In the genomic region with DNA sequence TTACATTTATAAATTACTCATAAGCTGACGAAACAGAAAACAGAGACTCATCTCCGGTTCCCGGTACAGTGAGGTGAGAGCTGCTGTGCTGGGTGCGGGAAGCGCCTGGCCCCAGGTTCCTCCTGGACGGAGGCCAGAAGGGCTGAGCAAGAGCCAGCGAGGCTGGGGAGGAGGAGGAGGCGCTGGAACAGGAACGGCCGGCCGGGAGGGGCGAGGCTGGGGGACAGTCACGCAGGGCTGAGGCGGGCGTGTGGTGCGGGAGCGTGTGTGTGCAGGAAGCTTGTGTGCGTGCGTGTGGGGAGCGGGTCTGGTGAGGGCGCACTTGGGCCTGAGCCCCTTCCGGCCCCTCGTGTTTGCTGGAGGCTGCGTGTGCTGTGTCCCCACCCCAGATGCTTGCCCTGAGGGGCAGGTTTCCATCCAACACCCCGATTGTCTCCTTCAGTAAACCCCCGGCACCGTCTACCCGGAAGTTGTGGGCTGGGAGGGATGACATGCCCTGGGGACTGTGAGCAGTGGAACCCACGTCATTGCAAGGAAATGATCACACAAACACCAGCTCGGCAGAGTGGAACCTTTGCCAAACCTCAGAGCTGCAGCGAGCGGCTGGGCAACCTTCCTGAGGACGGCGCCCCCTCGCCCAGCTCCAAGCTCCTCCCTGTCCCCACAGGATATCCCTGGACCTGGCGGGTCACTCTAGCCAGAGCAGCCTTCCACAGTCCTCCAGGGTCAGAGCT, we compare ENCODE assay signal across 8 cellular contexts. TPM values are rescaled to one million over a fixed set of nuclear protein-coding genes. Genes with fewer than 3 reads are reported as not detected.
DNase-seq lines count a peak whose midpoint lies in the region; ATAC-seq, FAIRE-seq and TF ChIP-seq lines count a peak whose summit lies in the region.

No MANE protein-coding gene starts in this region.

- H3K27me3 ChIP-seq in CD4-positive, CD25-positive, alpha-beta regulatory T cell (ENCODE audit: control insufficient read depth, insufficient read depth, low read length): no peaks in the 10 kb centered on the region
- H3K27me3 ChIP-seq in KMS-11 (ENCODE audit: insufficient read depth, low read depth) (no peaks in the 10 kb centered on the region), ascending aorta (no peaks in the 10 kb centered on the region), hepatocyte (no peaks in the 10 kb centered on the region), small intestine (ENCODE audit: control insufficient read depth in 2 of 2, insufficient read depth in 2 of 2, low read length in 2 of 2) (no peaks in the 10 kb centered on the region), WERI-Rb-1 (ENCODE audit: insufficient read depth, low read depth, severe bottlenecking) (no peaks in the 10 kb centered on the region)

- peak overlapping the region; percentile 71 for H3K9ac ChIP-seq in KMS-11

- peak overlapping the region; percentile 82 for H3K4me3 ChIP-seq in CD4-positive, CD25-positive, alpha-beta regulatory T cell (ENCODE audit: low read depth, low read length)
- no peak overlapping the region for H3K4me3 ChIP-seq in KMS-11 (IDR thresholded peaks at IDR 0.05; ENCODE audit: insufficient read depth, low read depth, low read length)
- peak overlapping the region; percentile 54 to 67 for H3K4me3 ChIP-seq in ascending aorta
- H3K4me3 ChIP-seq in hepatocyte: no peak overlapping the region
- H3K4me3 ChIP-seq in small intestine (ENCODE audit: low read depth in 1 of 2, low read length in 2 of 2): peak overlapping the region; percentile 47 to 50
- H3K4me3 ChIP-seq in WERI-Rb-1 (ENCODE audit: low read depth, low read length): no peak overlapping the region

- H3K27me3 Mint-ChIP-seq in CD4-positive, CD25-positive, alpha-beta regulatory T cell: peaks cover 10% of the 10 kb centered on the region

- no peaks in the 10 kb centered on the region for H3K9me3 Mint-ChIP-seq in CD4-positive, CD25-positive, alpha-beta regulatory T cell

- no peak for FAIRE-seq in small intestine (lab: Jason Lieb, UNC)

- H3K4me2 ChIP-seq in KMS-11 (peak overlapping the region; percentile 82), hepatocyte (peak overlapping the region; percentile 68)

- peak overlapping the region; percentile 98 for H3K4me3 Mint-ChIP-seq in CD4-positive, CD25-positive, alpha-beta regulatory T cell

- no peaks in the 10 kb centered on the region for H3K36me3 ChIP-seq in CD4-positive, CD25-positive, alpha-beta regulatory T cell (ENCODE audit: control insufficient read depth, insufficient read depth, low read length)
- H3K36me3 ChIP-seq in KMS-11 (ENCODE audit: insufficient read depth): no peaks in the 10 kb centered on the region
- H3K36me3 ChIP-seq in ascending aorta: no peaks in the 10 kb centered on the region
- no peaks in the 10 kb centered on the region for H3K36me3 ChIP-seq in hepatocyte (replicated peaks; ENCODE audit: insufficient read depth, low read depth)
- no peaks in the 10 kb centered on the region for H3K36me3 ChIP-seq in small intestine (ENCODE audit: control insufficient read depth in 2 of 2, insufficient read depth in 2 of 2, low read length in 2 of 2)
- H3K36me3 ChIP-seq in WERI-Rb-1: no peaks in the 10 kb centered on the region

- peak overlapping the region; percentile 99 for H3K27ac ChIP-seq in CD4-positive, CD25-positive, alpha-beta regulatory T cell (ENCODE audit: insufficient read depth, low read length, poor library complexity, severe bottlenecking)
- H3K27ac ChIP-seq in KMS-11: peak overlapping the region; percentile 77
- peak overlapping the region; percentile 83 to 90 for H3K27ac ChIP-seq in ascending aorta
- peak overlapping the region; percentile 92 for H3K27ac ChIP-seq in hepatocyte
- H3K27ac ChIP-seq in small intestine (ENCODE audit: low read depth in 1 of 2, low read length in 1 of 2): peak overlapping the region; percentile 90 to 99
- no peak overlapping the region for H3K27ac ChIP-seq in WERI-Rb-1

- peaks cover 5 to 79% (median 31%) of the 10 kb centered on the region in 4 donors for H3K4me1 Mint-ChIP-seq in CD4-positive, CD25-positive, alpha-beta regulatory T cell

- H2AFZ ChIP-seq in KMS-11 (ENCODE audit: low read depth) (peak overlapping the region; percentile 85), hepatocyte (peak overlapping the region; percentile 8)

- H3K9me3 ChIP-seq in CD4-positive, CD25-positive, alpha-beta regulatory T cell (ENCODE audit: control insufficient read depth in 2 of 2, low read length in 2 of 2): no peaks in the 10 kb centered on the region
- H3K9me3 ChIP-seq in ascending aorta (no peaks in the 10 kb centered on the region), hepatocyte (ENCODE audit: low read depth) (no peaks in the 10 kb centered on the region), small intestine (ENCODE audit: control insufficient read depth, low read depth) (no peaks in the 10 kb centered on the region), WERI-Rb-1 (ENCODE audit: severe bottlenecking) (no peaks in the 10 kb centered on the region)

- H3K9me2 ChIP-seq in hepatocyte (replicated peaks; ENCODE audit: insufficient read depth): no peaks in the 10 kb centered on the region

- H3K79me2 ChIP-seq in KMS-11 (ENCODE audit: insufficient read depth, low read depth): no peaks in the 10 kb centered on the region
- H3K79me2 ChIP-seq in hepatocyte: no peaks in the 10 kb centered on the region

- TF ChIP-seq CTCF in KMS-11 (conservative IDR thresholded peaks at IDR 0.05; ENCODE audit: low read depth, low read length) (no peak; the same call in 1 of the 2 replicates), ascending aorta (IDR thresholded peaks at IDR 0.05) (peak in 1 of 3 experiments; percentile 10), hepatocyte (IDR thresholded peaks at IDR 0.05; ENCODE audit: poor library complexity) (no peak), WERI-Rb-1 (IDR thresholded peaks at IDR 0.05; ENCODE audit: low read depth, low read length) (no peak)

- DNase-seq in CD4-positive, CD25-positive, alpha-beta regulatory T cell: peak; percentile 91 to 96 (median 94)
- peak; percentile 84 for DNase-seq in T-helper 9 cell
- peak; percentile 91 to 96 for DNase-seq in ascending aorta (ENCODE audit: low spot score in 2 of 2)
- DNase-seq in hepatocyte (ENCODE audit: low spot score): peak; percentile 78
- peak; percentile 92 for DNase-seq in small intestine
- no peak for DNase-seq in WERI-Rb-1

- WGBS in hepatocyte (ENCODE audit: low lambda C conversion rate, missing lambda C conversion rate): 40% methylated on average over 27 of the region's 36 CpGs
- WGBS in small intestine, 3 donors: 0 to 2% (median 1%) methylated on average over 22 to 36 of the region's 36 CpGs

- peaks cover 68% of the 10 kb centered on the region for H3K4me1 ChIP-seq in CD4-positive, CD25-positive, alpha-beta regulatory T cell (ENCODE audit: control insufficient read depth, insufficient read depth, low read length, poor library complexity, severe bottlenecking)
- H3K4me1 ChIP-seq in KMS-11 (ENCODE audit: low read depth, poor library complexity, severe bottlenecking) (peaks cover 55% of the 10 kb centered on the region), ascending aorta (peaks cover 12 to 31% of the 10 kb centered on the region in 2 donors), hepatocyte (ENCODE audit: insufficient read depth) (peaks cover 58% of the 10 kb centered on the region), small intestine (ENCODE audit: control insufficient read depth in 2 of 2, insufficient read depth in 1 of 2, low read depth in 1 of 2, low read length in 1 of 2) (peaks cover 10 to 13% of the 10 kb centered on the region in 2 donors)

- H4K20me1 ChIP-seq in KMS-11 (ENCODE audit: insufficient read depth): no peaks in the 10 kb centered on the region
- H4K20me1 ChIP-seq in hepatocyte (ENCODE audit: insufficient read depth, poor library complexity, severe bottlenecking): no peaks in the 10 kb centered on the region

- peak; percentile 83 to 84 for ATAC-seq in CD4-positive, CD25-positive, alpha-beta regulatory T cell (ENCODE audit: low read depth in 2 of 2)
- ATAC-seq in GM19438 (IDR thresholded peaks at IDR 0.05; ENCODE audit: low read depth, unreplicated experiment): peak; percentile 47

- H3K27ac Mint-ChIP-seq in CD4-positive, CD25-positive, alpha-beta regulatory T cell: peak overlapping the region; percentile 100

- no peaks in the 10 kb centered on the region for H3K36me3 Mint-ChIP-seq in CD4-positive, CD25-positive, alpha-beta regulatory T cell

- intact Hi-C loops in ascending aorta (cut with DNase I): loop anchor here (1.0 kb wide), 2 partner anchors 25 to 31 kb away; a partner anchor contains a TSS

RNA-seq across cellular contexts. Expression of a gene that starts 19.4 kb away (rescaled TPM):
- 140 TPM for total RNA-seq in CD4-positive, CD25-positive, alpha-beta regulatory T cell
- 10 to 100 TPM; 56.3 to 76.9 (median 68.3) TPM for polyA plus RNA-seq in CD4-positive, CD25-positive, alpha-beta regulatory T cell
- total RNA-seq in ascending aorta: 6.7 TPM
- total RNA-seq in hepatocyte: 0.64 and 1.8 TPM in 2 replicates
- polyA plus RNA-seq in hepatocyte: 7.0 and 7.8 TPM in 2 replicates
- polyA plus RNA-seq in small intestine: 10 to 100 TPM in 1 of 3 donors, 1 to 10 TPM in 2; 3.4 to 10.8 (median 6.5) TPM

RNA-seq across cellular contexts. Expression of a gene that starts 24.5 kb away (rescaled TPM):
- 333 TPM for total RNA-seq in CD4-positive, CD25-positive, alpha-beta regulatory T cell
- 10 to 100 TPM; 41.2 to 50.3 (median 48.6) TPM for polyA plus RNA-seq in CD4-positive, CD25-positive, alpha-beta regulatory T cell
- total RNA-seq in ascending aorta: 86.8 TPM
- 55.7 and 72.5 TPM in 2 replicates for total RNA-seq in hepatocyte
- polyA plus RNA-seq in hepatocyte: 152 and 193 TPM in 2 replicates
- polyA plus RNA-seq in small intestine: 100 to 1,000 TPM; 111 to 148 (median 146) TPM

RNA-seq across cellular contexts. Expression of a gene that starts 35.6 kb away (rescaled TPM):
- total RNA-seq in CD4-positive, CD25-positive, alpha-beta regulatory T cell: 0.52 TPM
- polyA plus RNA-seq in CD4-positive, CD25-positive, alpha-beta regulatory T cell: under 1 TPM; 0.38 to 0.91 (median 0.51) TPM
- total RNA-seq in ascending aorta (49.5 TPM), hepatocyte (9.3 and 9.7 TPM in 2 replicates)
- polyA plus RNA-seq in hepatocyte (9.9 and 15.0 TPM in 2 replicates), small intestine (10 to 100 TPM; 14.0 to 81.9 (median 38.2) TPM)

Comparison
In these comparisons a context has a peak if more than half of its experiments do, and no peak if none do; other contexts are left out.
1. H3K4me3 ChIP-seq: peak in CD4-positive, CD25-positive, alpha-beta regulatory T cell (single experiment), ascending aorta (2 of 2) and small intestine (2 of 2); none in KMS-11 (single experiment), hepatocyte (single experiment) and WERI-Rb-1 (single experiment).
2. RNA of a gene that starts 19.4 kb away (total RNA-seq): 140 TPM in CD4-positive, CD25-positive, alpha-beta regulatory T cell (single experiment); 6.7 TPM in ascending aorta (single experiment) and 0.64 to 1.8 TPM in hepatocyte; every median in the first group is over 10 times any median in the second.